26 cellular contexts compared by ENCODE assay signal in genomic region chr3:114437897-114438296, GRCh38.
DNase-seq lines count a peak whose midpoint lies in the region; ATAC-seq, FAIRE-seq and TF ChIP-seq lines count a peak whose summit lies in the region.
"Had no signal": no experiment of that assay in that cellular context is flagged by ENCODE, and none has a peak within 500 bp of the region (broad histone marks: within the 10 kb centered on the region; RNA-seq: fewer than 3 reads in every experiment).

No MANE protein-coding gene starts in this region.

- POLR2A ChIA-PET in WTC11 (lab: Charles Lee) = no interaction called here

- no peaks in the 10 kb centered on the region for H3K9me3 ChIP-seq in body of pancreas
- H3K9me3 ChIP-seq: A549, SK-N-SH had no signal

- TF ChIP-seq CTCF in WTC11 (IDR thresholded peaks at IDR 0.05) (no peak), body of pancreas (IDR thresholded peaks at IDR 0.05) (no peak)

- no peak for TF ChIP-seq POLR2A in body of pancreas (IDR thresholded peaks at IDR 0.05)

- H3K36me3 ChIP-seq in body of pancreas (replicated peaks in 1 of 2; ENCODE audit: insufficient read depth in 1 of 2, low read depth in 2 of 2) = no peaks in the 10 kb centered on the region

- peak; percentile 67 for FAIRE-seq in GM18507 (lab: Jason Lieb, UNC)
- FAIRE-seq: A549, H1 had no signal

- peaks cover 3% of the 10 kb centered on the region; the same call in 1 of the 2 replicates for H3K4me1 Mint-ChIP-seq in WTC11
- H3K4me1 Mint-ChIP-seq in stimulated activated memory B cell treated with anti-CD40 and anti-IgM and Interleukin-4, amounts not matched to agents 10 μg/mL and 1 μg/mL and 100 μg/mL, for 72 hours = peaks cover 81% of the 10 kb centered on the region

- intact Hi-C loops in body of pancreas (cut with DNase I) = no loop called here

- peak; percentile 55 for ATAC-seq in HG02759 (IDR thresholded peaks at IDR 0.05; ENCODE audit: unreplicated experiment)
- no peak for ATAC-seq in WTC11
- peak; percentile 74 for ATAC-seq in stimulated activated memory B cell treated with anti-CD40 and anti-IgM and Interleukin-4, amounts not matched to agents 10 μg/mL and 1 μg/mL and 100 μg/mL, for 72 hours
- no peak for ATAC-seq in GM21381 (IDR thresholded peaks at IDR 0.05; ENCODE audit: unreplicated experiment)
- ATAC-seq in body of pancreas = no peak
- ATAC-seq: A549, PC-3, T-helper 17 cell had no signal

- no peaks in the 10 kb centered on the region for H3K9me3 Mint-ChIP-seq in WTC11
- no peaks in the 10 kb centered on the region for H3K9me3 Mint-ChIP-seq in stimulated activated memory B cell treated with anti-CD40 and anti-IgM and Interleukin-4, amounts not matched to agents 10 μg/mL and 1 μg/mL and 100 μg/mL, for 72 hours
- H3K9me3 Mint-ChIP-seq: CD4-positive, alpha-beta memory T cell had no signal

- peaks cover 47% of the 10 kb centered on the region for H3K4me1 ChIP-seq in body of pancreas

- 87 to 93% methylated on average over 2 of the region's 2 CpGs for WGBS in body of pancreas, 2 donors

- H3K36me3 Mint-ChIP-seq in WTC11 = no peaks in the 10 kb centered on the region
- peaks cover 21% of the 10 kb centered on the region for H3K36me3 Mint-ChIP-seq in stimulated activated memory B cell treated with anti-CD40 and anti-IgM and Interleukin-4, amounts not matched to agents 10 μg/mL and 1 μg/mL and 100 μg/mL, for 72 hours

- H3K27me3 ChIP-seq in body of pancreas = no peaks in the 10 kb centered on the region

- CTCF ChIA-PET in WTC11 (lab: Charles Lee) = interaction anchor here (2.3 kb wide), 1 partner anchor 19 kb away, joined by 9 read pairs; no protein-coding TSS in a partner anchor

- DNase-seq in GM18507 (ENCODE audit: extremely low spot score, insufficient read length, low read depth) (no peak), WTC11 (ENCODE audit: low spot score) (no peak), A172 (ENCODE audit: low spot score) (no peak), body of pancreas (no peak)
- DNase-seq in activated CD4-positive, alpha-beta T cell treated with anti-CD3 and anti-CD28 coated beads, Interleukin-2, amount 50 U/mL, for 48 hours = no peak
- DNase-seq: AML-193; C1 segment of cervical spinal cord; CD4-positive, alpha-beta memory T cell; COR-L47; DMS53; HCEC 1CT; Kasumi-1; NCI-H1105 treated with DMSO at 0.1 percent for 48 hours; NCI-H2029; NCI-H446; NCI-H524 treated with DMSO at 0.1 percent for 48 hours; NCI-H774; PC-3; SK-N-SH; SW 1271; T-helper 17 cell had no signal

- no peak overlapping the region for H3K4me3 Mint-ChIP-seq in WTC11
- peak overlapping the region; percentile 2 for H3K4me3 Mint-ChIP-seq in stimulated activated memory B cell treated with anti-CD40 and anti-IgM and Interleukin-4, amounts not matched to agents 10 μg/mL and 1 μg/mL and 100 μg/mL, for 72 hours
- H3K4me3 Mint-ChIP-seq: CD4-positive, alpha-beta memory T cell; T-helper 17 cell had no signal

- no peak overlapping the region for H3K27ac ChIP-seq in body of pancreas
- H3K27ac ChIP-seq: A549 had no signal

- H3K4me3 ChIP-seq in body of pancreas = no peak overlapping the region
- H3K4me3 ChIP-seq: A549 had no signal

- 0 out of 2 replicates have a peak overlapping the region, but pooled peaks have one; percentile 39 for H3K27ac Mint-ChIP-seq in WTC11
- H3K27ac Mint-ChIP-seq in stimulated activated memory B cell treated with anti-CD40 and anti-IgM and Interleukin-4, amounts not matched to agents 10 μg/mL and 1 μg/mL and 100 μg/mL, for 72 hours = peak overlapping the region; percentile 76
- H3K27ac Mint-ChIP-seq: T-helper 17 cell had no signal

- H3K27me3 Mint-ChIP-seq in WTC11 (ENCODE audit: low read depth) = no peaks in the 10 kb centered on the region
- H3K27me3 Mint-ChIP-seq in stimulated activated memory B cell treated with anti-CD40 and anti-IgM and Interleukin-4, amounts not matched to agents 10 μg/mL and 1 μg/mL and 100 μg/mL, for 72 hours = no peaks in the 10 kb centered on the region
- H3K27me3 Mint-ChIP-seq: CD4-positive, alpha-beta memory T cell; T-helper 17 cell had no signal

TF ChIP-seq in WTC11, 78 proteins besides CTCF, POLR2A, EP300 and RAD21:
- TF ChIP-seq SOX15 (CRISPR knock-in tag; IDR thresholded peaks at IDR 0.05) = no peak
- no peak for TF ChIP-seq E2F4 (CRISPR knock-in tag; IDR thresholded peaks at IDR 0.05; ENCODE audit: borderline replicate concordance, low read depth)
- TF ChIP-seq NFATC4 (CRISPR knock-in tag; IDR thresholded peaks at IDR 0.05) = no peak

Comparison
In these comparisons a context has a peak if more than half of its experiments do, and no peak if none do; other contexts are left out.
1. ATAC-seq: peak in HG02759 (single experiment) and stimulated activated memory B cell treated with anti-CD40 and anti-IgM and Interleukin-4, amounts not matched to agents 10 μg/mL and 1 μg/mL and 100 μg/mL, for 72 hours (single experiment); none in WTC11 (single experiment), GM21381 (single experiment) and body of pancreas (single experiment).